In genomic region chr17:42554250-42555121, GRCh38 we compare ENCODE assay signal across 1 cellular context.
A peak's percentile ranks its signal among the peaks of the same experiment; 100 is the strongest.
TF ChIP-seq lines count a peak whose summit lies in the region.

No MANE protein-coding gene starts in this region.

TF ChIP-seq in HEK293, 187 proteins besides CTCF, POLR2A, EP300 and RAD21 (continued from another document):
- no peak for TF ChIP-seq ZNF416 (tag by site-specific recombination; IDR thresholded peaks at IDR 0.05)
- TF ChIP-seq ZBTB48 (tag by site-specific recombination; IDR thresholded peaks at IDR 0.05) = no peak; the same call in 1 of the 2 replicates
- no peak; the same call in 1 of the 2 replicates for TF ChIP-seq ZNF660 (tag by site-specific recombination; IDR thresholded peaks at IDR 0.05)
- no peak for TF ChIP-seq PRDM1 (tag by site-specific recombination; IDR thresholded peaks at IDR 0.05)
- TF ChIP-seq ZNF398 (tag by site-specific recombination; IDR thresholded peaks at IDR 0.05) = no peak
- TF ChIP-seq ZNF362 (tag by site-specific recombination; IDR thresholded peaks at IDR 0.05) = no peak
- TF ChIP-seq ZNF184 (tag by site-specific recombination; IDR thresholded peaks at IDR 0.05) = no peak
- TF ChIP-seq SP7 (tag by site-specific recombination; IDR thresholded peaks at IDR 0.05) = peak; percentile 68
- no peak for TF ChIP-seq ZNF677 (tag by site-specific recombination; IDR thresholded peaks at IDR 0.05)
- TF ChIP-seq ZNF571 (tag by site-specific recombination; IDR thresholded peaks at IDR 0.05) = no peak
- no peak for TF ChIP-seq ZNF121 (tag by site-specific recombination; IDR thresholded peaks at IDR 0.05)
- TF ChIP-seq ZNF433 (tag by site-specific recombination; IDR thresholded peaks at IDR 0.05; ENCODE audit: low read depth) = no peak
- TF ChIP-seq SETDB1 (IDR thresholded peaks at IDR 0.05; ENCODE audit: insufficient read length, low read length) = no peak
- TF ChIP-seq ZNF513 (tag by site-specific recombination; IDR thresholded peaks at IDR 0.05) = peak; percentile 47; the same call in 1 of the 2 replicates
- TF ChIP-seq ZNF610 (tag by site-specific recombination; IDR thresholded peaks at IDR 0.05; ENCODE audit: borderline replicate concordance) = 0 out of 2 replicates have a peak, but pooled peaks have one; percentile 50
- no peak for TF ChIP-seq ZSCAN16 (tag by site-specific recombination; IDR thresholded peaks at IDR 0.05)
- no peak; the same call in 1 of the 2 replicates for TF ChIP-seq ZNF324 (tag by site-specific recombination; IDR thresholded peaks at IDR 0.05)
- no peak for TF ChIP-seq ZNF837 (tag by site-specific recombination; IDR thresholded peaks at IDR 0.05)
- TF ChIP-seq ZBTB17 (tag by site-specific recombination; IDR thresholded peaks at IDR 0.05) = peak; percentile 97
- TF ChIP-seq ZNF175 (tag by site-specific recombination; IDR thresholded peaks at IDR 0.05) = no peak
- no peak for TF ChIP-seq ZNF645 (tag by site-specific recombination; IDR thresholded peaks at IDR 0.05)
- no peak for TF ChIP-seq ZSCAN23 (tag by site-specific recombination; IDR thresholded peaks at IDR 0.05)
- TF ChIP-seq ZNF37A (tag by site-specific recombination; IDR thresholded peaks at IDR 0.05) = no peak
- TF ChIP-seq ZNF529 (tag by site-specific recombination; IDR thresholded peaks at IDR 0.05; ENCODE audit: insufficient replicate concordance) = no peak
- no peak for TF ChIP-seq ZNF530 (tag by site-specific recombination; IDR thresholded peaks at IDR 0.05; ENCODE audit: low read depth)
- TF ChIP-seq ZBTB49 (tag by site-specific recombination; IDR thresholded peaks at IDR 0.05; ENCODE audit: low read depth) = no peak
- TF ChIP-seq ZNF473 (tag by site-specific recombination; IDR thresholded peaks at IDR 0.05) = no peak
- peak; percentile 71; the same call in 1 of the 2 replicates for TF ChIP-seq IKZF3 (tag by site-specific recombination; IDR thresholded peaks at IDR 0.05)
- TF ChIP-seq ZNF555 (tag by site-specific recombination; conservative IDR thresholded peaks at IDR 0.05) = no peak
- no peak for TF ChIP-seq ZNF510 (tag by site-specific recombination; IDR thresholded peaks at IDR 0.05; ENCODE audit: insufficient replicate concordance)
- TF ChIP-seq SP2 (tag by site-specific recombination; IDR thresholded peaks at IDR 0.05) = peak; percentile 67
- TF ChIP-seq ZBTB6 (tag by site-specific recombination; IDR thresholded peaks at IDR 0.05) = no peak
- no peak for TF ChIP-seq GLI2 (tag by site-specific recombination; IDR thresholded peaks at IDR 0.05; ENCODE audit: borderline replicate concordance, low read depth)
- TF ChIP-seq ZNF133 (tag by site-specific recombination; IDR thresholded peaks at IDR 0.05) = no peak
- TF ChIP-seq BCL11B (tag by site-specific recombination; IDR thresholded peaks at IDR 0.05; ENCODE audit: low read depth) = no peak
- no peak for TF ChIP-seq ZNF211 (tag by site-specific recombination; IDR thresholded peaks at IDR 0.05; ENCODE audit: low read depth)
- peak; percentile 85 for TF ChIP-seq KLF16 (tag by site-specific recombination; IDR thresholded peaks at IDR 0.05)
- TF ChIP-seq ZNF23 (tag by site-specific recombination; IDR thresholded peaks at IDR 0.05; ENCODE audit: borderline replicate concordance) = no peak
- peak; percentile 99 for TF ChIP-seq ZNF600 (tag by site-specific recombination; IDR thresholded peaks at IDR 0.05)
- TF ChIP-seq ZNF26 (tag by site-specific recombination; IDR thresholded peaks at IDR 0.05) = no peak
- no peak for TF ChIP-seq ZNF18 (tag by site-specific recombination; IDR thresholded peaks at IDR 0.05)
- TF ChIP-seq GLI4 (tag by site-specific recombination; IDR thresholded peaks at IDR 0.05) = peak; percentile 20; the same call in 1 of the 2 replicates
- no peak for TF ChIP-seq OVOL3 (tag by site-specific recombination; IDR thresholded peaks at IDR 0.05)
- peak; percentile 94 for TF ChIP-seq KLF9 (tag by site-specific recombination; IDR thresholded peaks at IDR 0.05; ENCODE audit: low read depth)
- TF ChIP-seq ZSCAN30 (tag by site-specific recombination; IDR thresholded peaks at IDR 0.05) = peak; percentile 64; the same call in 1 of the 2 replicates
- TF ChIP-seq ZFHX2 (tag by site-specific recombination; conservative IDR thresholded peaks at IDR 0.05) = peak; percentile 96
- TF ChIP-seq ZNF335 (tag by site-specific recombination; conservative IDR thresholded peaks at IDR 0.05) = peak; percentile 96
- TF ChIP-seq ZNF501 (tag by site-specific recombination; IDR thresholded peaks at IDR 0.05) = peak; percentile 81
- no peak for TF ChIP-seq ZNF391 (tag by site-specific recombination; IDR thresholded peaks at IDR 0.05; ENCODE audit: borderline replicate concordance, low read depth)
- no peak for TF ChIP-seq ZNF350 (tag by site-specific recombination; IDR thresholded peaks at IDR 0.05)
- no peak for TF ChIP-seq ZNF354C (tag by site-specific recombination; IDR thresholded peaks at IDR 0.05; ENCODE audit: borderline replicate concordance, low read depth)
- no peak for TF ChIP-seq ZNF596 (tag by site-specific recombination; IDR thresholded peaks at IDR 0.05)
- peak; percentile 85; the same call in 1 of the 2 replicates for TF ChIP-seq ZNF2 (tag by site-specific recombination; IDR thresholded peaks at IDR 0.05)
